ENCODE assay signal across 1 cellular context in the genomic region with DNA sequence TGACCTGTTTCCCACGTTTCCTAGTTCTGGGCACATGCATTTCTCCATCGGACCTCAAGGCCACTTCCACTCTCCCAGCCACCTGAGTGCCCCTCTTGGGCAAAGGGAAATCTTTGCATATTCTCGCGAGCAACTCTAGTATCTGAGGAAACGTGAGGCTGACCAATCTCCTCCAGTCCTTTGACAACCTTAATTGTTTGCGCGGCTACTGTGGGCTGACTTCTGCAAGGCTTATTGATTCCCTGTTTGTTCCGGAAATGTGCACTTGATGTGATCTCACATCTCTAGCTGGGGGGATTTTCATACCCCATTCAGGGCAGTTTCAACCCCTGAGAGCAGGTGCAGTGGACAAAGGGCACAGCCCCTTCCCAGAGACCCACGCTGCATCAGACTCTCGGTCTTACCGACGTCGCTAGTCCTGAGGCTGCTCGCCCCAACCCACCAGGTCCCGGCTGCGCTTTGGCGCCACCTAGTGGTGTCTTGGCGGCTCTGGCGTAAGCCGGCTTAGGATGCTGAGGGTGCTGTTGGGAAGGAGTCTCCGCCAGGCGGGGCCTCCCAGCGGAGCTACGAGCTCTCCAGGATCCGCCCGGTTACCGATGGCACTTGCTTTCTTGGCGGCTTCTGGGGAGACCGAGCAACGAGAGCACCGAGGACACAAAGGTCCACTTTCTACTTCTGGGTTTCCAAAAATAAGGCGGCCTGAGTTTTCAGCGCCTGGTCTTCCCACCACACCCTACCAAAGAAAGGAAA.
A peak's percentile ranks its signal among the peaks of the same experiment; 100 is the strongest.
TF ChIP-seq lines count a peak whose summit lies in the region.

No MANE protein-coding gene starts in this region.

TF ChIP-seq in Ishikawa, 13 proteins besides CTCF, POLR2A, EP300 and RAD21:
- TF ChIP-seq, protein P1, sequence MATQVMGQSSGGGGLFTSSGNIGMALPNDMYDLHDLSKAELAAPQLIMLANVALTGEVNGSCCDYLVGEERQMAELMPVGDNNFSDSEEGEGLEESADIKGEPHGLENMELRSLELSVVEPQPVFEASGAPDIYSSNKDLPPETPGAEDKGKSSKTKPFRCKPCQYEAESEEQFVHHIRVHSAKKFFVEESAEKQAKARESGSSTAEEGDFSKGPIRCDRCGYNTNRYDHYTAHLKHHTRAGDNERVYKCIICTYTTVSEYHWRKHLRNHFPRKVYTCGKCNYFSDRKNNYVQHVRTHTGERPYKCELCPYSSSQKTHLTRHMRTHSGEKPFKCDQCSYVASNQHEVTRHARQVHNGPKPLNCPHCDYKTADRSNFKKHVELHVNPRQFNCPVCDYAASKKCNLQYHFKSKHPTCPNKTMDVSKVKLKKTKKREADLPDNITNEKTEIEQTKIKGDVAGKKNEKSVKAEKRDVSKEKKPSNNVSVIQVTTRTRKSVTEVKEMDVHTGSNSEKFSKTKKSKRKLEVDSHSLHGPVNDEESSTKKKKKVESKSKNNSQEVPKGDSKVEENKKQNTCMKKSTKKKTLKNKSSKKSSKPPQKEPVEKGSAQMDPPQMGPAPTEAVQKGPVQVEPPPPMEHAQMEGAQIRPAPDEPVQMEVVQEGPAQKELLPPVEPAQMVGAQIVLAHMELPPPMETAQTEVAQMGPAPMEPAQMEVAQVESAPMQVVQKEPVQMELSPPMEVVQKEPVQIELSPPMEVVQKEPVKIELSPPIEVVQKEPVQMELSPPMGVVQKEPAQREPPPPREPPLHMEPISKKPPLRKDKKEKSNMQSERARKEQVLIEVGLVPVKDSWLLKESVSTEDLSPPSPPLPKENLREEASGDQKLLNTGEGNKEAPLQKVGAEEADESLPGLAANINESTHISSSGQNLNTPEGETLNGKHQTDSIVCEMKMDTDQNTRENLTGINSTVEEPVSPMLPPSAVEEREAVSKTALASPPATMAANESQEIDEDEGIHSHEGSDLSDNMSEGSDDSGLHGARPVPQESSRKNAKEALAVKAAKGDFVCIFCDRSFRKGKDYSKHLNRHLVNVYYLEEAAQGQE (IDR thresholded peaks at IDR 0.05; ENCODE audit: low read depth): no peak
- TF ChIP-seq MAX (IDR thresholded peaks at IDR 0.05): 0 out of 2 replicates have a peak, but pooled peaks have one; percentile 18
